ENCODE assay signal across 1 cellular context in the genomic region with DNA sequence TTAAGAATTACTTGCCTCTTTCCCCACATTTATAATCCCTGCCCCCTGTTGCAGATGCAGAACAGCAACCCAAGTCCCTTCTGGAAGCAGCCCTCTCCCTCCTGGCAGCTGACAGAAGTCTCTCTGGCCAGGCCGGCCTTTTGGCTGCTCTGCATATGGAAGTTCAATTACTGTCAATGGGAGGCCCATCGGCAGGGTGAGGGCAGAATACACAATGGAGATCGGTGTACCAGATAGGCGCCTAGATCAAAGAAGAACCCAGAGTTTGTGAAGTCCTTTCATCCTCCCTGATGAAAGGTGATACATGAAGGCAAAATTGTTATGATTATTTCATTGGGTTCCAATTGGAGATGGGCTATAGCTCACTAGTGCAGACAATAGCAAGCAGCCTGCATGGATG.
TF ChIP-seq lines count a peak whose summit lies in the region.

No MANE protein-coding gene starts in this region.

TF ChIP-seq in HepG2, 621 proteins besides CTCF, POLR2A, EP300 and RAD21 (continued from another document and continues in another):
- no peak for TF ChIP-seq ZNF407 (CRISPR knock-in tag; IDR thresholded peaks at IDR 0.05; ENCODE audit: not compliant biosample characterization)
- TF ChIP-seq NCOR1 (IDR thresholded peaks at IDR 0.05; ENCODE audit: borderline replicate concordance, low read length): 0 out of 2 replicates have a peak, but pooled peaks have one; percentile 21
- peak; percentile 73 for TF ChIP-seq FOXA3 (CRISPR knock-in tag; IDR thresholded peaks at IDR 0.05)
- peak; percentile 69 for TF ChIP-seq SALL1 (CRISPR knock-in tag; IDR thresholded peaks at IDR 0.05)
- no peak for TF ChIP-seq TRIM24 (CRISPR knock-in tag; IDR thresholded peaks at IDR 0.05)
- TF ChIP-seq HMG20A (CRISPR knock-in tag; IDR thresholded peaks at IDR 0.05; ENCODE audit: borderline replicate concordance): peak; percentile 82; the same call in 1 of the 2 replicates
- no peak for TF ChIP-seq PLSCR1 (CRISPR knock-in tag; IDR thresholded peaks at IDR 0.05; ENCODE audit: borderline replicate concordance)
- peak; percentile 72 for TF ChIP-seq GATAD2A (CRISPR knock-in tag; IDR thresholded peaks at IDR 0.05)
- TF ChIP-seq CREB1 (IDR thresholded peaks at IDR 0.05): no peak
- 0 out of 2 replicates have a peak, but pooled peaks have one; percentile 32 for TF ChIP-seq CREB1 (CRISPR knock-in tag; IDR thresholded peaks at IDR 0.05)
- TF ChIP-seq FOXO1 (CRISPR knock-in tag; IDR thresholded peaks at IDR 0.05): peak; percentile 54; the same call in 1 of the 2 replicates
- TF ChIP-seq, protein P1, sequence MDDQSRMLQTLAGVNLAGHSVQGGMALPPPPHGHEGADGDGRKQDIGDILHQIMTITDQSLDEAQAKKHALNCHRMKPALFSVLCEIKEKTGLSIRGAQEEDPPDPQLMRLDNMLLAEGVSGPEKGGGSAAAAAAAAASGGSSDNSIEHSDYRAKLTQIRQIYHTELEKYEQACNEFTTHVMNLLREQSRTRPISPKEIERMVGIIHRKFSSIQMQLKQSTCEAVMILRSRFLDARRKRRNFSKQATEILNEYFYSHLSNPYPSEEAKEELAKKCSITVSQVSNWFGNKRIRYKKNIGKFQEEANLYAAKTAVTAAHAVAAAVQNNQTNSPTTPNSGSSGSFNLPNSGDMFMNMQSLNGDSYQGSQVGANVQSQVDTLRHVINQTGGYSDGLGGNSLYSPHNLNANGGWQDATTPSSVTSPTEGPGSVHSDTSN (CRISPR knock-in tag; IDR thresholded peaks at IDR 0.05; ENCODE audit: borderline replicate concordance): no peak
- no peak for TF ChIP-seq ZNF766 (CRISPR knock-in tag; IDR thresholded peaks at IDR 0.05; ENCODE audit: borderline replicate concordance)
- no peak for TF ChIP-seq RFX1 (IDR thresholded peaks at IDR 0.05)
- peak; percentile 35; the same call in 1 of the 2 replicates for TF ChIP-seq FOSL2 (CRISPR knock-in tag; IDR thresholded peaks at IDR 0.05)
- TF ChIP-seq REL (CRISPR knock-in tag; conservative IDR thresholded peaks at IDR 0.05): no peak
- no peak for TF ChIP-seq ZNF773 (CRISPR knock-in tag; IDR thresholded peaks at IDR 0.05; ENCODE audit: borderline replicate concordance)
- no peak for TF ChIP-seq ZNF543 (CRISPR knock-in tag; IDR thresholded peaks at IDR 0.05)
- peak; percentile 32; the same call in 1 of the 2 replicates for TF ChIP-seq TGIF2 (CRISPR knock-in tag; IDR thresholded peaks at IDR 0.05)
- peak; percentile 66; the same call in 1 of the 2 replicates for TF ChIP-seq HDAC2 (CRISPR knock-in tag; IDR thresholded peaks at IDR 0.05)
- peak; percentile 66 for TF ChIP-seq SAP130 (CRISPR knock-in tag; IDR thresholded peaks at IDR 0.05; ENCODE audit: low read depth)
- no peak for TF ChIP-seq ZNF33A (CRISPR knock-in tag; IDR thresholded peaks at IDR 0.05; ENCODE audit: borderline replicate concordance)
- TF ChIP-seq ZNF75D (CRISPR knock-in tag; IDR thresholded peaks at IDR 0.05; ENCODE audit: borderline replicate concordance): no peak
- TF ChIP-seq ZSCAN31 (CRISPR knock-in tag; IDR thresholded peaks at IDR 0.05; ENCODE audit: low read depth): no peak
- TF ChIP-seq KDM6A (CRISPR knock-in tag; IDR thresholded peaks at IDR 0.05; ENCODE audit: low read depth): 0 out of 2 replicates have a peak, but pooled peaks have one; percentile 14
- TF ChIP-seq, protein P2, sequence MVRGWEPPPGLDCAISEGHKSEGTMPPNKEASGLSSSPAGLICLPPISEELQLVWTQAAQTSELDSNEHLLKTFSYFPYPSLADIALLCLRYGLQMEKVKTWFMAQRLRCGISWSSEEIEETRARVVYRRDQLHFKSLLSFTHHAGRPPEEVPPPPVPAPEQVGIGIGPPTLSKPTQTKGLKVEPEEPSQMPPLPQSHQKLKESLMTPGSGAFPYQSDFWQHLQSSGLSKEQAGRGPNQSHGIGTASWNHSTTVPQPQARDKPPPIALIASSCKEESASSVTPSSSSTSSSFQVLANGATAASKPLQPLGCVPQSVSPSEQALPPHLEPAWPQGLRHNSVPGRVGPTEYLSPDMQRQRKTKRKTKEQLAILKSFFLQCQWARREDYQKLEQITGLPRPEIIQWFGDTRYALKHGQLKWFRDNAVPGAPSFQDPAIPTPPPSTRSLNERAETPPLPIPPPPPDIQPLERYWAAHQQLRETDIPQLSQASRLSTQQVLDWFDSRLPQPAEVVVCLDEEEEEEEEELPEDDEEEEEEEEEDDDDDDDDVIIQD (CRISPR knock-in tag; IDR thresholded peaks at IDR 0.05; ENCODE audit: low read depth): 0 out of 2 replicates have a peak, but pooled peaks have one; percentile 54
- no peak for TF ChIP-seq ZNF564 (CRISPR knock-in tag; IDR thresholded peaks at IDR 0.05)
- peak; percentile 92 for TF ChIP-seq ARID5B (CRISPR knock-in tag; IDR thresholded peaks at IDR 0.05)
- 0 out of 2 replicates have a peak, but pooled peaks have one; percentile 43 for TF ChIP-seq ZNF503 (CRISPR knock-in tag; IDR thresholded peaks at IDR 0.05)
- TF ChIP-seq, protein P3, sequence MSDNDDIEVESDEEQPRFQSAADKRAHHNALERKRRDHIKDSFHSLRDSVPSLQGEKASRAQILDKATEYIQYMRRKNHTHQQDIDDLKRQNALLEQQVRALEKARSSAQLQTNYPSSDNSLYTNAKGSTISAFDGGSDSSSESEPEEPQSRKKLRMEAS (IDR thresholded peaks at IDR 0.05): no peak
- no peak for TF ChIP-seq ZBTB3 (CRISPR knock-in tag; IDR thresholded peaks at IDR 0.05; ENCODE audit: borderline replicate concordance, low read depth)
- no peak for TF ChIP-seq ZNF30 (CRISPR knock-in tag; IDR thresholded peaks at IDR 0.05)
- TF ChIP-seq HNRNPUL1 (IDR thresholded peaks at IDR 0.05; ENCODE audit: low read depth, low read length): no peak
- no peak for TF ChIP-seq ZNF101 (CRISPR knock-in tag; IDR thresholded peaks at IDR 0.05; ENCODE audit: borderline replicate concordance, low read depth)
- TF ChIP-seq MIXL1 (CRISPR knock-in tag; IDR thresholded peaks at IDR 0.05): no peak
- peak; percentile 89 for TF ChIP-seq ISL2 (CRISPR knock-in tag; IDR thresholded peaks at IDR 0.05)
- TF ChIP-seq FIP1L1 (IDR thresholded peaks at IDR 0.05; ENCODE audit: borderline replicate concordance, insufficient read depth, low read depth, low read length): no peak
- TF ChIP-seq ARNT2 (CRISPR knock-in tag; IDR thresholded peaks at IDR 0.05; ENCODE audit: low read depth): no peak
- TF ChIP-seq, protein P4, sequence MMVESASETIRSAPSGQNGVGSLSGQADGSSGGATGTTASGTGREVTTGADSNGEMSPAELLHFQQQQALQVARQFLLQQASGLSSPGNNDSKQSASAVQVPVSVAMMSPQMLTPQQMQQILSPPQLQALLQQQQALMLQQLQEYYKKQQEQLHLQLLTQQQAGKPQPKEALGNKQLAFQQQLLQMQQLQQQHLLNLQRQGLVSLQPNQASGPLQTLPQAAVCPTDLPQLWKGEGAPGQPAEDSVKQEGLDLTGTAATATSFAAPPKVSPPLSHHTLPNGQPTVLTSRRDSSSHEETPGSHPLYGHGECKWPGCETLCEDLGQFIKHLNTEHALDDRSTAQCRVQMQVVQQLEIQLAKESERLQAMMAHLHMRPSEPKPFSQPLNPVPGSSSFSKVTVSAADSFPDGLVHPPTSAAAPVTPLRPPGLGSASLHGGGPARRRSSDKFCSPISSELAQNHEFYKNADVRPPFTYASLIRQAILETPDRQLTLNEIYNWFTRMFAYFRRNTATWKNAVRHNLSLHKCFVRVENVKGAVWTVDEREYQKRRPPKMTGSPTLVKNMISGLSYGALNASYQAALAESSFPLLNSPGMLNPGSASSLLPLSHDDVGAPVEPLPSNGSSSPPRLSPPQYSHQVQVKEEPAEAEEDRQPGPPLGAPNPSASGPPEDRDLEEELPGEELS (CRISPR knock-in tag; IDR thresholded peaks at IDR 0.05): peak; percentile 56
